Comparison of ENCODE assay signal across 17 cellular contexts in genomic region chr9:92870289-92870688, GRCh38. TPM values are rescaled to one million over a fixed set of nuclear protein-coding genes. Genes with fewer than 3 reads are reported as not detected.
DNase-seq lines count a peak whose midpoint lies in the region; ATAC-seq and TF ChIP-seq lines count a peak whose summit lies in the region.
"Had no signal": no experiment of that assay in that cellular context is flagged by ENCODE, and none has a peak within 500 bp of the region (broad histone marks: within the 10 kb centered on the region; RNA-seq: fewer than 3 reads in every experiment).

No MANE protein-coding gene starts in this region.

- POLR2A ChIA-PET in activated CD4-positive, alpha-beta T cell treated with anti-CD3 and anti-CD28 coated beads for 36 hours (lab: Charles Lee), result no interaction called here
- POLR2A ChIA-PET in WTC11 (lab: Charles Lee), result no interaction called here

- no peak overlapping the region for H3K4me3 Mint-ChIP-seq in activated CD4-positive, alpha-beta T cell treated with anti-CD3 and anti-CD28 coated beads for 36 hours
- no peak overlapping the region for H3K4me3 Mint-ChIP-seq in WTC11
- no peak overlapping the region for H3K4me3 Mint-ChIP-seq in effector memory CD8-positive, alpha-beta T cell
- H3K4me3 Mint-ChIP-seq in stimulated activated effector memory CD8-positive, alpha-beta T cell treated with anti-CD3 and anti-CD28 coated beads, Interleukin-12 subunit alpha, Interleukin-12 subunit beta, amount 100 ng/mL, for 72 hours, result no peak overlapping the region
- H3K4me3 Mint-ChIP-seq in endodermal cell, result no peak overlapping the region
- H3K4me3 Mint-ChIP-seq: CD4-positive, alpha-beta memory T cell had no signal

- no peaks in the 10 kb centered on the region for H3F3A ChIP-seq in smooth muscle cell (ENCODE audit: low read depth)

- no peak overlapping the region for H3K27ac Mint-ChIP-seq in activated CD4-positive, alpha-beta T cell treated with anti-CD3 and anti-CD28 coated beads for 36 hours
- H3K27ac Mint-ChIP-seq in WTC11, result peak overlapping the region; percentile 9; the same call in 1 of the 2 replicates
- H3K27ac Mint-ChIP-seq in effector memory CD8-positive, alpha-beta T cell, result peak overlapping the region; percentile 0 to 48
- H3K27ac Mint-ChIP-seq in stimulated activated effector memory CD8-positive, alpha-beta T cell treated with anti-CD3 and anti-CD28 coated beads, Interleukin-12 subunit alpha, Interleukin-12 subunit beta, amount 100 ng/mL, for 72 hours, result peak overlapping the region; percentile 2
- no peak overlapping the region for H3K27ac Mint-ChIP-seq in endodermal cell

- H3K4me1 ChIP-seq in smooth muscle cell (ENCODE audit: low read depth) (no peaks in the 10 kb centered on the region), transverse colon (peaks cover 0 to 4% (median 0%) of the 10 kb centered on the region in 4 donors), endodermal cell (ENCODE audit: control insufficient read depth, insufficient read depth, low read length) (no peaks in the 10 kb centered on the region)
- H3K4me1 ChIP-seq: A549, HAP-1 had no signal

- H3K9ac ChIP-seq in smooth muscle cell (ENCODE audit: low read depth), result no peak overlapping the region
- H3K9ac ChIP-seq in endodermal cell (ENCODE audit: extremely low read depth, low read length, poor library complexity, severe bottlenecking), result no peak overlapping the region

- no peak overlapping the region for H3K27ac ChIP-seq in smooth muscle cell (ENCODE audit: low read depth)
- H3K27ac ChIP-seq in transverse colon, result no peak overlapping the region
- H3K27ac ChIP-seq in endodermal cell (ENCODE audit: low read depth, low read length), result no peak overlapping the region
- H3K27ac ChIP-seq: 22Rv1, A549, C4-2B, HL-60 had no signal

- WGBS in smooth muscle cell (ENCODE audit: low lambda C conversion rate), result 97% methylated on average over 2 of the region's 2 CpGs
- WGBS in transverse colon (ENCODE audit: low coverage in 1 of 2), 2 donors, result 72% methylated on average over 2 of the region's 2 CpGs; no CpG with 5 or more reads in 1 of the 2 donors
- 96 to 100% methylated on average over 2 of the region's 2 CpGs for WGBS in endodermal cell (ENCODE audit: insufficient coverage in 1 of 2, insufficient read length in 1 of 2), 2 experiments

- intact Hi-C loops in activated CD4-positive, alpha-beta T cell treated with anti-CD3 and anti-CD28 coated beads for 36 hours (cut with DNase I, micrococcal nuclease), result loop anchor here in 1 of 2 experiments (10.0 kb wide), 1 partner anchor 575 kb away; the partner anchor contains the start of gene IARS1
- intact Hi-C loops in transverse colon (cut with DNase I; ENCODE audit: low total_unique reads), result no loop called here

- H3K9me3 Mint-ChIP-seq in activated CD4-positive, alpha-beta T cell treated with anti-CD3 and anti-CD28 coated beads for 36 hours (ENCODE audit: low read depth), result peaks cover 3% of the 10 kb centered on the region
- peaks cover 5% of the 10 kb centered on the region for H3K9me3 Mint-ChIP-seq in WTC11
- H3K9me3 Mint-ChIP-seq in effector memory CD8-positive, alpha-beta T cell, result no peaks in the 10 kb centered on the region
- H3K9me3 Mint-ChIP-seq in stimulated activated effector memory CD8-positive, alpha-beta T cell treated with anti-CD3 and anti-CD28 coated beads, Interleukin-12 subunit alpha, Interleukin-12 subunit beta, amount 100 ng/mL, for 72 hours, result no peaks in the 10 kb centered on the region
- peaks cover 9% of the 10 kb centered on the region for H3K9me3 Mint-ChIP-seq in endodermal cell

- H3K9me3 ChIP-seq in smooth muscle cell (replicated peaks; ENCODE audit: low read depth) (no peaks in the 10 kb centered on the region), transverse colon (no peaks in the 10 kb centered on the region), endodermal cell (ENCODE audit: control insufficient read depth, low read length) (no peaks in the 10 kb centered on the region)
- H3K9me3 ChIP-seq: HAP-1 had no signal

- H3K36me3 ChIP-seq in smooth muscle cell (ENCODE audit: low read depth) (peaks cover 10% of the 10 kb centered on the region), transverse colon (peaks cover 0 to 19% (median 6%) of the 10 kb centered on the region in 4 donors), endodermal cell (ENCODE audit: control insufficient read depth, insufficient read depth, low read length) (peaks cover 19% of the 10 kb centered on the region)

- no peak overlapping the region for H3K4me2 ChIP-seq in smooth muscle cell
- H3K4me2 ChIP-seq: A549 had no signal

- CTCF ChIA-PET in activated CD4-positive, alpha-beta T cell treated with anti-CD3 and anti-CD28 coated beads for 36 hours (lab: Charles Lee), result interaction anchor here (0.7 kb wide), 1 partner anchor 24 kb away, joined by 3 read pairs; no protein-coding TSS in a partner anchor
- CTCF ChIA-PET in WTC11 (lab: Charles Lee), result interaction anchor here (1.4 kb wide), 1 partner anchor 87 kb away, joined by 3 read pairs; no protein-coding TSS in a partner anchor

- in situ Hi-C loops in transverse colon (cut with MboI; ENCODE audit: low pct_ligation_motif_present in 1 of 4, low pct_unique_long_range_greater_than_20kb in 1 of 4, low sequenced_read_pairs in 3 of 4), result no loop called here

- no peak for DNase-seq in activated CD4-positive, alpha-beta T cell treated with anti-CD3 and anti-CD28 coated beads for 36 hours
- no peak for DNase-seq in activated CD4-positive, alpha-beta T cell treated with anti-CD3 and anti-CD28 coated beads for 4 hours
- DNase-seq in WTC11 (ENCODE audit: low spot score), result no peak
- no peak for DNase-seq in effector memory CD8-positive, alpha-beta T cell
- no peak for DNase-seq in stimulated activated effector memory CD8-positive, alpha-beta T cell treated with anti-CD3 and anti-CD28 coated beads, Interleukin-12 subunit alpha, Interleukin-12 subunit beta, amount 100 ng/mL, for 72 hours (ENCODE audit: low spot score in 2 of 2)
- no peak for DNase-seq in smooth muscle cell (lab: John Stamatoyannopoulos, UW; ENCODE audit: unreplicated experiment)
- DNase-seq in transverse colon, result no peak
- DNase-seq in endodermal cell, result no peak
- DNase-seq: AML-193; CD4-positive, alpha-beta memory T cell; DMS79 treated with DMSO at 0.1 percent for 48 hours; GF-D8 had no signal

- H3K27me3 ChIP-seq in smooth muscle cell (ENCODE audit: low read depth) (no peaks in the 10 kb centered on the region), transverse colon (no peaks in the 10 kb centered on the region), endodermal cell (ENCODE audit: control insufficient read depth, insufficient read depth, low read length, poor library complexity, severe bottlenecking) (no peaks in the 10 kb centered on the region)

- H4K20me1 ChIP-seq in smooth muscle cell (ENCODE audit: low read depth), result peaks cover 41% of the 10 kb centered on the region

- TF ChIP-seq CTCF in WTC11 (IDR thresholded peaks at IDR 0.05) (no peak), smooth muscle cell (IDR thresholded peaks at IDR 0.05; ENCODE audit: borderline replicate concordance, insufficient read depth, poor library complexity, severe bottlenecking) (no peak), transverse colon (IDR thresholded peaks at IDR 0.05) (no peak), endodermal cell (conservative IDR thresholded peaks at IDR 0.05) (no peak)

- no peak for TF ChIP-seq POLR2A in transverse colon (IDR thresholded peaks at IDR 0.05)

- peaks cover 48% of the 10 kb centered on the region for H3K4me1 Mint-ChIP-seq in activated CD4-positive, alpha-beta T cell treated with anti-CD3 and anti-CD28 coated beads for 36 hours
- H3K4me1 Mint-ChIP-seq in WTC11 (peaks cover 49% of the 10 kb centered on the region), endodermal cell (peaks cover 7% of the 10 kb centered on the region)
- peaks cover 18 to 46% of the 10 kb centered on the region in 2 donors for H3K4me1 Mint-ChIP-seq in effector memory CD8-positive, alpha-beta T cell (ENCODE audit: low read depth in 2 of 2)
- peaks cover 33% of the 10 kb centered on the region for H3K4me1 Mint-ChIP-seq in stimulated activated effector memory CD8-positive, alpha-beta T cell treated with anti-CD3 and anti-CD28 coated beads, Interleukin-12 subunit alpha, Interleukin-12 subunit beta, amount 100 ng/mL, for 72 hours

- no peak for TF ChIP-seq EP300 in transverse colon (IDR thresholded peaks at IDR 0.05; ENCODE audit: low read depth)

- H3K4me3 ChIP-seq in smooth muscle cell, result no peak overlapping the region
- H3K4me3 ChIP-seq in transverse colon, result no peak overlapping the region
- H3K4me3 ChIP-seq in endodermal cell (ENCODE audit: low read length), result no peak overlapping the region
- H3K4me3 ChIP-seq: A549, HAP-1 had no signal

- peaks cover 52% of the 10 kb centered on the region for H3K36me3 Mint-ChIP-seq in activated CD4-positive, alpha-beta T cell treated with anti-CD3 and anti-CD28 coated beads for 36 hours (ENCODE audit: low read depth)
- H3K36me3 Mint-ChIP-seq in WTC11, result peaks cover 21% of the 10 kb centered on the region
- H3K36me3 Mint-ChIP-seq in effector memory CD8-positive, alpha-beta T cell (ENCODE audit: insufficient read depth), result peaks cover 54% of the 10 kb centered on the region
- H3K36me3 Mint-ChIP-seq in stimulated activated effector memory CD8-positive, alpha-beta T cell treated with anti-CD3 and anti-CD28 coated beads, Interleukin-12 subunit alpha, Interleukin-12 subunit beta, amount 100 ng/mL, for 72 hours, result peaks cover 77% of the 10 kb centered on the region
- peaks cover 39% of the 10 kb centered on the region for H3K36me3 Mint-ChIP-seq in endodermal cell (ENCODE audit: low read depth)

- H2AFZ ChIP-seq in smooth muscle cell (ENCODE audit: low read depth), result no peak overlapping the region

- peaks cover 60% of the 10 kb centered on the region for H3K79me2 ChIP-seq in smooth muscle cell (ENCODE audit: low read depth)

- H3K27me3 Mint-ChIP-seq in activated CD4-positive, alpha-beta T cell treated with anti-CD3 and anti-CD28 coated beads for 36 hours, result no peaks in the 10 kb centered on the region
- H3K27me3 Mint-ChIP-seq in WTC11 (ENCODE audit: low read depth) (no peaks in the 10 kb centered on the region), endodermal cell (ENCODE audit: insufficient read depth) (no peaks in the 10 kb centered on the region)
- H3K27me3 Mint-ChIP-seq in effector memory CD8-positive, alpha-beta T cell, result no peaks in the 10 kb centered on the region
- H3K27me3 Mint-ChIP-seq: CD4-positive, alpha-beta memory T cell had no signal

- ATAC-seq in activated CD4-positive, alpha-beta T cell treated with anti-CD3 and anti-CD28 coated beads for 36 hours, result peak; percentile 30
- peak; percentile 39 for ATAC-seq in WTC11
- ATAC-seq in effector memory CD8-positive, alpha-beta T cell (replicated peaks), result no peak
- peak; percentile 46 for ATAC-seq in stimulated activated effector memory CD8-positive, alpha-beta T cell treated with anti-CD3 and anti-CD28 coated beads, Interleukin-12 subunit alpha, Interleukin-12 subunit beta, amount 100 ng/mL, for 72 hours
- ATAC-seq: A549 had no signal

RNA-seq across cellular contexts. Expression of gene ZNF484, which starts 7.5 kb away (rescaled TPM):
- 1 to 10 TPM; 7.2 to 9.8 TPM for total RNA-seq in activated CD4-positive, alpha-beta T cell treated with anti-CD3 and anti-CD28 coated beads for 36 hours
- total RNA-seq in WTC11 (2021) (12.8 to 14.1 TPM (median 13.3 TPM) in 3 replicates), smooth muscle cell (12.9 and 20.7 TPM in 2 replicates), transverse colon (1 to 10 TPM; 1.2 to 9.7 (median 6.9) TPM), endodermal cell (10 to 100 TPM in 1 of 2 donors, 1 to 10 TPM in 1; 9.3 to 17.7 TPM)
- polyA plus RNA-seq in smooth muscle cell, result 2.3 and 3.7 TPM in 2 replicates
- polyA plus RNA-seq in endodermal cell (2013, experiment 1 of 2), result 10.3 TPM
- polyA plus RNA-seq in endodermal cell (2013, experiment 2 of 2), result 12.3 TPM

Comparison
In these comparisons a context has a peak if more than half of its experiments do, and no peak if none do; other contexts are left out.
1. H3K27ac Mint-ChIP-seq: peak in WTC11 (single experiment), effector memory CD8-positive, alpha-beta T cell (2 of 2) and stimulated activated effector memory CD8-positive, alpha-beta T cell treated with anti-CD3 and anti-CD28 coated beads, Interleukin-12 subunit alpha, Interleukin-12 subunit beta, amount 100 ng/mL, for 72 hours (single experiment); none in activated CD4-positive, alpha-beta T cell treated with anti-CD3 and anti-CD28 coated beads for 36 hours (single experiment) and endodermal cell (single experiment).